ENCODE assay signal across 19 cellular contexts in genomic region chr12:71465794-71466193, GRCh38. TPM values are rescaled to one million over a fixed set of nuclear protein-coding genes. Genes with fewer than 3 reads are reported as not detected.
DNase-seq lines count a peak whose midpoint lies in the region; ATAC-seq, FAIRE-seq and TF ChIP-seq lines count a peak whose summit lies in the region.
"Had no signal": no experiment of that assay in that cellular context is flagged by ENCODE, and none has a peak within 500 bp of the region (broad histone marks: within the 10 kb centered on the region; RNA-seq: fewer than 3 reads in every experiment).

No MANE protein-coding gene starts in this region.

- no TSS peak for BruUV-seq in K562 (replicated peaks; lab: Mats Ljungman, UMichigan)

- no peaks in the 10 kb centered on the region for H3K27me3 ChIP-seq in K562 (ENCODE audit: control insufficient read depth in 2 of 2, insufficient read depth in 2 of 2, low read length in 2 of 2)
- H3K27me3 ChIP-seq in gastrocnemius medialis = no peaks in the 10 kb centered on the region
- H3K27me3 ChIP-seq: MG63 had no signal

- no peak for FAIRE-seq in K562 (lab: Jason Lieb, UNC)

- no peaks in the 10 kb centered on the region for H3K79me2 ChIP-seq in K562 (ENCODE audit: control insufficient read depth, insufficient read depth, low read length)

- intact Hi-C loops in K562 (cut with micrococcal nuclease) = no loop called here
- intact Hi-C loops in gastrocnemius medialis (cut with DNase I; ENCODE audit: low total_unique reads) = no loop called here

- H3K4me1 ChIP-seq in K562 (replicated peaks in 1 of 2; ENCODE audit: control insufficient read depth in 2 of 2, insufficient read depth in 2 of 2, low read length in 2 of 2) = peaks cover 4 to 6% of the 10 kb centered on the region in 2 experiments; a peak in 3 of 5 replicates
- H3K4me1 ChIP-seq in gastrocnemius medialis = no peaks in the 10 kb centered on the region

- no peaks in the 10 kb centered on the region for H3K9me1 ChIP-seq in K562 (ENCODE audit: control insufficient read depth, insufficient read depth, low read length)

- H3K36me3 Mint-ChIP-seq in activated naive CD8-positive, alpha-beta T cell treated with anti-CD3 and anti-CD28 coated beads for 36 hours = no peaks in the 10 kb centered on the region

- no peak overlapping the region for H3K4me2 ChIP-seq in K562 (ENCODE audit: insufficient read depth, low read length)
- H3K4me2 ChIP-seq: KMS-11, PC-9, SK-N-SH had no signal

- H2AFZ ChIP-seq in K562 (ENCODE audit: low read depth, low read length) = no peak overlapping the region
- H2AFZ ChIP-seq: GM23248, PC-9 had no signal

- no peaks in the 10 kb centered on the region for H3K27me3 Mint-ChIP-seq in activated naive CD8-positive, alpha-beta T cell treated with anti-CD3 and anti-CD28 coated beads for 36 hours

- no peak overlapping the region for H3K4me3 ChIP-seq in K562
- H3K4me3 ChIP-seq in gastrocnemius medialis = no peak overlapping the region
- H3K4me3 ChIP-seq: GM23248, MG63, PC-9 had no signal

- no peak for TF ChIP-seq RAD21 in K562 (CRISPR knock-in tag; conservative IDR thresholded peaks at IDR 0.05 in 1 of 2, IDR thresholded peaks at IDR 0.05 in 1 of 2)

- peak; percentile 54 to 79 for DNase-seq in NCI-H2081 (lab: John Stamatoyannopoulos, UW)
- no peak for DNase-seq in NCI-H2081 treated with DMSO at 0.1 percent for 48 hours (lab: John Stamatoyannopoulos, UW)
- DNase-seq in DMS53 (lab: John Stamatoyannopoulos, UW) = peak; percentile 68
- DNase-seq in NCI-H2029 treated with DMSO at 0.1 percent for 48 hours (lab: John Stamatoyannopoulos, UW) = peak; percentile 51
- peak in 1 of 4 experiments; percentile 48 for DNase-seq in K562 (ENCODE audit: extremely low read depth in 1 of 4, low spot score in 3 of 4)
- DNase-seq in GM13976 (ENCODE audit: low spot score) = no peak
- DNase-seq in activated naive CD8-positive, alpha-beta T cell treated with anti-CD3 and anti-CD28 coated beads for 36 hours = no peak
- DNase-seq in gastrocnemius medialis = no peak
- DNase-seq: C1 segment of cervical spinal cord, GF-D8, GM23248, MG63, NCI-H2107, NCI-H510A, PC-9, SK-N-SH, T-helper 1 cell had no signal

- POLR2A ChIA-PET in K562 (lab: Yijun Ruan, JAX) = no interaction called here

- peak; percentile 63 for ATAC-seq in K562
- no peak for ATAC-seq in gastrocnemius medialis
- ATAC-seq: HCT116 had no signal

- TF ChIP-seq POLR2A in K562 (conservative IDR thresholded peaks at IDR 0.05) (no peak), gastrocnemius medialis (IDR thresholded peaks at IDR 0.05) (no peak)

- in situ Hi-C loops in K562 (cut with MboI) (no loop called here), GM13976 (cut with MboI; ENCODE audit: low sequenced_read_pairs, unreplicated experiment) (no loop called here), gastrocnemius medialis (cut with MboI; ENCODE audit: low sequenced_read_pairs in 4 of 4) (no loop called here)

- H3K9me3 ChIP-seq in K562 (replicated peaks; ENCODE audit: control insufficient read depth, insufficient read depth, low read depth, low read length) = no peaks in the 10 kb centered on the region
- no peaks in the 10 kb centered on the region for H3K9me3 ChIP-seq in gastrocnemius medialis
- H3K9me3 ChIP-seq: MG63, SK-N-SH had no signal

- TF ChIP-seq CTCF in K562 (IDR thresholded peaks at IDR 0.05 in 2 of 3, conservative IDR thresholded peaks at IDR 0.05 in 1 of 3; ENCODE audit: insufficient read depth in 2 of 3, low read depth in 1 of 3, low read length in 3 of 3) = no peak
- no peak for TF ChIP-seq CTCF in GM13976 (IDR thresholded peaks at IDR 0.05; ENCODE audit: borderline replicate concordance, control extremely low read depth, extremely low read depth, insufficient read depth, missing control alignments)
- TF ChIP-seq CTCF in gastrocnemius medialis (IDR thresholded peaks at IDR 0.05 in 4 of 5, conservative IDR thresholded peaks at IDR 0.05 in 1 of 5) = no peak

- no peak overlapping the region for H3K27ac Mint-ChIP-seq in activated naive CD8-positive, alpha-beta T cell treated with anti-CD3 and anti-CD28 coated beads for 36 hours

- H4K20me1 ChIP-seq in K562 (replicated peaks; ENCODE audit: control insufficient read depth, insufficient read depth, low read length) = no peaks in the 10 kb centered on the region

- H3K9ac ChIP-seq in K562 (ENCODE audit: insufficient read depth in 1 of 2, low read depth in 2 of 2, low read length in 2 of 2) = no peak overlapping the region
- H3K9ac ChIP-seq: GM23248, KMS-11, SK-N-SH had no signal

- H3K27ac ChIP-seq in K562 (ENCODE audit: extremely low read depth, low read depth, low read length) (no peak overlapping the region), gastrocnemius medialis (peak overlapping the region in 1 of 4 donors; percentile 12)
- H3K27ac ChIP-seq: GM23248, KMS-11, PC-9 had no signal

- H3K4me3 Mint-ChIP-seq in activated naive CD8-positive, alpha-beta T cell treated with anti-CD3 and anti-CD28 coated beads for 36 hours = no peak overlapping the region

- H3K9me3 Mint-ChIP-seq in activated naive CD8-positive, alpha-beta T cell treated with anti-CD3 and anti-CD28 coated beads for 36 hours = no peaks in the 10 kb centered on the region

- H3K36me3 ChIP-seq in K562 (ENCODE audit: control insufficient read depth, insufficient read depth, low read length) = no peaks in the 10 kb centered on the region
- H3K36me3 ChIP-seq in gastrocnemius medialis = peaks cover 0 to 9% of the 10 kb centered on the region in 2 donors
- H3K36me3 ChIP-seq: MG63 had no signal

- CTCF ChIA-PET in K562 (lab: Yijun Ruan, JAX; ENCODE audit: low intra/inter-chr PET ratio) = no interaction called here

- no peaks in the 10 kb centered on the region for H3K4me1 Mint-ChIP-seq in activated naive CD8-positive, alpha-beta T cell treated with anti-CD3 and anti-CD28 coated beads for 36 hours

- no peak for TF ChIP-seq EP300 in K562 (IDR thresholded peaks at IDR 0.05; ENCODE audit: low read length)

TF ChIP-seq in K562, 482 proteins besides CTCF, POLR2A, EP300 and RAD21 (continues in another document):
- peak; percentile 62 for TF ChIP-seq ARID1B (IDR thresholded peaks at IDR 0.05)

RNA-seq across cellular contexts. Expression of gene LGR5, which starts 26.2 kb away (rescaled TPM):
- not detected in 2 replicates for total RNA-seq in K562 (2011; cell fraction: chromatin; rRNA removed; ENCODE audit: low replicate concordance)
- not detected in 2 replicates for total RNA-seq in K562 (2011; cell fraction: nucleolus; rRNA removed)
- not detected in 2 replicates for total RNA-seq in K562 (2011; cell fraction: nucleoplasm; rRNA removed)
- not detected in 2 replicates for total RNA-seq in K562 (2014; rRNA removed)
- not detected in 2 replicates for total RNA-seq in K562 (2014; rRNA removed; fragmentation: Illumina TruSeq; extraction: Trizol)
- total RNA-seq in K562 (2015; rRNA removed; fragmentation: Illumina TruSeq; extraction: Trizol) = not detected in 2 replicates
- total RNA-seq in K562 (2021) = not detected in 2 replicates
- not detected in 2 replicates for polyA plus RNA-seq in K562 (2011; rRNA removed)
- not detected in 2 replicates for polyA plus RNA-seq in K562 (2011; cell fraction: cytosol; rRNA removed)
- polyA plus RNA-seq in K562 (2011; cell fraction: nucleus; rRNA removed) = not detected in 2 replicates
- polyA plus RNA-seq in K562 (2012) = not detected in 2 replicates
- polyA plus RNA-seq in K562 (2014; fragmentation: Illumina TruSeq; extraction: Trizol) = not detected in 2 replicates
- not detected for polyA plus RNA-seq in K562 (2014; fragmentation: Nextera tagmentation; extraction: Ambion mirVana)
- polyA plus RNA-seq in K562 (2014; rRNA removed) = not detected in 2 replicates
- polyA minus RNA-seq in K562 (2011; rRNA and poly(A)+ RNA removed) = not detected in 2 replicates
- not detected in 2 replicates for polyA minus RNA-seq in K562 (2011; cell fraction: cytosol; rRNA and poly(A)+ RNA removed)
- not detected in 2 replicates for polyA minus RNA-seq in K562 (2011; cell fraction: nucleus; rRNA and poly(A)+ RNA removed)
- not detected for total RNA-seq in activated naive CD8-positive, alpha-beta T cell treated with anti-CD3 and anti-CD28 coated beads for 36 hours
- total RNA-seq in gastrocnemius medialis = 10 to 100 TPM in 2 of 4 donors, 1 to 10 TPM in 2; 8.7 to 40.1 (median 24.3) TPM
- total RNA-seq: GM23248, PC-9 had no signal
- polyA plus RNA-seq: GM23248 had no signal

Comparison
In these comparisons a context has a peak if more than half of its experiments do, and no peak if none do; other contexts are left out.
1. DNase-seq: peak in NCI-H2081 (2 of 2), DMS53 (single experiment) and NCI-H2029 treated with DMSO at 0.1 percent for 48 hours (single experiment); none in NCI-H2081 treated with DMSO at 0.1 percent for 48 hours (single experiment), GM13976 (single experiment), activated naive CD8-positive, alpha-beta T cell treated with anti-CD3 and anti-CD28 coated beads for 36 hours (single experiment) and gastrocnemius medialis (0 of 2).
2. RNA of gene LGR5, which starts 26.2 kb away (total RNA-seq): 8.7 to 40.1 TPM in gastrocnemius medialis; not detected in K562 and not detected in activated naive CD8-positive, alpha-beta T cell treated with anti-CD3 and anti-CD28 coated beads for 36 hours; every median in the first group is over 4 times any median in the second.